8 cellular contexts compared by ENCODE assay signal in genomic region chr1:8397511-8397910, GRCh38.
DNase-seq lines count a peak whose midpoint lies in the region; ATAC-seq and TF ChIP-seq lines count a peak whose summit lies in the region.

No MANE protein-coding gene starts in this region.

- H3K27ac ChIP-seq in subcutaneous abdominal adipose tissue (ENCODE audit: low read depth, low read length) = peak overlapping the region; percentile 91

- peaks cover 3 to 28% (median 14%) of the 10 kb centered on the region in 5 donors for H3K36me3 ChIP-seq in subcutaneous abdominal adipose tissue (ENCODE audit: control insufficient read depth in 5 of 5, insufficient read depth in 5 of 5, low read length in 5 of 5)

- no peaks in the 10 kb centered on the region for H3K27me3 ChIP-seq in subcutaneous abdominal adipose tissue (ENCODE audit: control insufficient read depth in 5 of 5, insufficient read depth in 4 of 5, low read length in 5 of 5)

- ATAC-seq in GM21825 (IDR thresholded peaks at IDR 0.05; ENCODE audit: unreplicated experiment) (peak; percentile 47), SK-N-SH treated with all-trans-retinoic acid at 6 μM for 48 hours (peak; percentile 3; the same call in 1 of the 3 replicates), HG03025 (IDR thresholded peaks at IDR 0.05; ENCODE audit: low FRiP score, unreplicated experiment) (no peak)

- no peaks in the 10 kb centered on the region for H3K9me3 ChIP-seq in subcutaneous abdominal adipose tissue (ENCODE audit: control insufficient read depth in 5 of 5, low read length in 5 of 5)

- DNase-seq in GF-D8 (lab: John Stamatoyannopoulos, UW) = peak; percentile 73
- DNase-seq in glomerular visceral epithelial cell (ENCODE audit: extremely low spot score) = peak; percentile 12
- DNase-seq in NK-92 treated with Interleukin-12 subunit alpha and Interleukin-12 subunit beta, amount 100 ng/mL, for 24 hours (lab: John Stamatoyannopoulos, UW) = no peak
- DNase-seq in NCI-H146 (lab: John Stamatoyannopoulos, UW) = no peak

- H3K9ac ChIP-seq in subcutaneous abdominal adipose tissue (ENCODE audit: low read length in 5 of 5) = peak overlapping the region in 3 of 5 donors; percentile 3 to 60 (median 16)

- peak overlapping the region in 4 of 5 donors; percentile 0 to 21 (median 11) for H3K4me3 ChIP-seq in subcutaneous abdominal adipose tissue (ENCODE audit: low read depth in 1 of 5, low read length in 5 of 5)

- peaks cover 17 to 46% (median 44%) of the 10 kb centered on the region in 5 donors for H3K4me1 ChIP-seq in subcutaneous abdominal adipose tissue (ENCODE audit: control insufficient read depth in 5 of 5, insufficient read depth in 5 of 5, low read length in 5 of 5)

TF ChIP-seq in SK-N-SH treated with all-trans-retinoic acid at 6 μM for 48 hours, 23 proteins besides CTCF, POLR2A, EP300 and RAD21:
- peak; percentile 23; the same call in 1 of the 2 replicates for TF ChIP-seq ISL1 (CRISPR knock-in tag; IDR thresholded peaks at IDR 0.05)
- TF ChIP-seq, protein P1, sequence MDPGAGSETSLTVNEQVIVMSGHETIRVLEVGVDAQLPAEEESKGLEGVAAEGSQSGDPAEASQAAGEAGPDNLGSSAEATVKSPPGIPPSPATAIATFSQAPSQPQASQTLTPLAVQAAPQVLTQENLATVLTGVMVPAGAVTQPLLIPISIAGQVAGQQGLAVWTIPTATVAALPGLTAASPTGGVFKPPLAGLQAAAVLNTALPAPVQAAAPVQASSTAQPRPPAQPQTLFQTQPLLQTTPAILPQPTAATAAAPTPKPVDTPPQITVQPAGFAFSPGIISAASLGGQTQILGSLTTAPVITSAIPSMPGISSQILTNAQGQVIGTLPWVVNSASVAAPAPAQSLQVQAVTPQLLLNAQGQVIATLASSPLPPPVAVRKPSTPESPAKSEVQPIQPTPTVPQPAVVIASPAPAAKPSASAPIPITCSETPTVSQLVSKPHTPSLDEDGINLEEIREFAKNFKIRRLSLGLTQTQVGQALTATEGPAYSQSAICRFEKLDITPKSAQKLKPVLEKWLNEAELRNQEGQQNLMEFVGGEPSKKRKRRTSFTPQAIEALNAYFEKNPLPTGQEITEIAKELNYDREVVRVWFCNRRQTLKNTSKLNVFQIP (CRISPR knock-in tag; IDR thresholded peaks at IDR 0.05; ENCODE audit: borderline replicate concordance, low read depth) = no peak

Comparison
In these comparisons a context has a peak if more than half of its experiments do, and no peak if none do; other contexts are left out.
1. DNase-seq: peak in GF-D8 (single experiment) and glomerular visceral epithelial cell (single experiment); none in NK-92 treated with Interleukin-12 subunit alpha and Interleukin-12 subunit beta, amount 100 ng/mL, for 24 hours (single experiment) and NCI-H146 (single experiment).